In genomic region chr17:3695129-3695722, GRCh38 we compare ENCODE assay signal across 8 cellular contexts. TPM values are rescaled to one million over a fixed set of nuclear protein-coding genes. Genes with fewer than 3 reads are reported as not detected.
DNase-seq lines count a peak whose midpoint lies in the region; ATAC-seq, FAIRE-seq and TF ChIP-seq lines count a peak whose summit lies in the region.

No MANE protein-coding gene starts in this region.

- POLR2A ChIA-PET in H1 (lab: Charles Lee; ENCODE audit: partially characterized antibody): interaction anchor here (1.0 to 3.1 kb wide), 7 partner anchors 12 to 448 kb away, joined by 3 to 13 read pairs (median 6); partner anchors contain the start of genes CYB5D2, EMC6, HASPIN and TAX1BP3

- H3K4me3 ChIP-seq in DND-41 (ENCODE audit: low read depth in 1 of 2, low read length in 2 of 2): peak overlapping the region; percentile 32 to 63; a peak in 3 of 4 replicates
- peak overlapping the region; percentile 44 for H3K4me3 ChIP-seq in NB4 (ENCODE audit: low read depth, low read length)
- peak overlapping the region; percentile 47 to 70 (median 61) for H3K4me3 ChIP-seq in H1 (ENCODE audit: extremely low read depth in 1 of 4, insufficient read depth in 2 of 4, low read depth in 3 of 4, low read length in 4 of 4)

- H3K27me3 ChIP-seq in DND-41 (ENCODE audit: insufficient read depth, low read length, poor library complexity): peaks cover 8% of the 10 kb centered on the region
- peaks cover 0 to 22% (median 13%) of the 10 kb centered on the region in 4 experiments; a peak in 6 of 7 replicates for H3K27me3 ChIP-seq in H1 (replicated peaks in 1 of 4; ENCODE audit: control insufficient read depth in 3 of 4, extremely low read depth in 1 of 4, insufficient read depth in 3 of 4, low read length in 3 of 4)

- H3K36me3 Mint-ChIP-seq in nephron progenitor cell (ENCODE audit: low read depth): no peaks in the 10 kb centered on the region

- H3K9me3 Mint-ChIP-seq in nephron progenitor cell: peaks cover 21% of the 10 kb centered on the region

- H3K9me3 ChIP-seq in DND-41 (ENCODE audit: insufficient read depth, low read length, severe bottlenecking) (peaks cover 3% of the 10 kb centered on the region), H1 (ENCODE audit: insufficient read depth in 2 of 2, low read depth in 1 of 2, low read length in 1 of 2) (no peaks in the 10 kb centered on the region)

- CTCF ChIA-PET in H1 (lab: Charles Lee; ENCODE audit: partially characterized antibody): interaction anchor here (0.7 to 3.0 kb wide), 8 partner anchors 12 to 346 kb away, joined by 3 to 20 read pairs (median 4); partner anchors contain the start of gene HASPIN

- H3K23ac ChIP-seq in H1 (ENCODE audit: insufficient read length): no peak overlapping the region

- no peak for TF ChIP-seq EP300 in H1 (IDR thresholded peaks at IDR 0.05; ENCODE audit: borderline replicate concordance in 1 of 2, low read depth in 2 of 2, low read length in 2 of 2)

- H3K4me1 Mint-ChIP-seq in nephron progenitor cell: peaks cover 12% of the 10 kb centered on the region

- ATAC-seq in DND-41 (ENCODE audit: insufficient read depth, low read depth) (peak; percentile 32), GM21447 (IDR thresholded peaks at IDR 0.05; ENCODE audit: unreplicated experiment) (no peak), GM19395 (IDR thresholded peaks at IDR 0.05; ENCODE audit: unreplicated experiment) (no peak)

- H2BK20ac ChIP-seq in H1 (ENCODE audit: low read length): no peak overlapping the region

- FAIRE-seq in H1 (lab: Jason Lieb, UNC): no peak

- no peak overlapping the region for H2BK120ac ChIP-seq in H1 (replicated peaks; ENCODE audit: low read depth, low read length)

- DNase-seq in DND-41 (no peak), NB4 (ENCODE audit: low read depth) (no peak), H1 (ENCODE audit: low read depth in 1 of 2, low spot score in 2 of 2) (peak in 1 of 2 experiments; percentile 58), nephron progenitor cell (no peak), cerebellar nuclear complex (lab: John Stamatoyannopoulos, UW) (no peak), NCI-H1105 treated with DMSO at 0.1 percent for 48 hours (lab: John Stamatoyannopoulos, UW) (no peak)

- no peak overlapping the region for H4K91ac ChIP-seq in H1 (replicated peaks; ENCODE audit: insufficient read length, low read length)

- H3K14ac ChIP-seq in H1 (ENCODE audit: insufficient read length): no peak overlapping the region

- H4K8ac ChIP-seq in H1 (ENCODE audit: extremely low read depth, insufficient read depth, low read length): no peak overlapping the region

- H3K9ac ChIP-seq in DND-41 (ENCODE audit: low read depth, low read length) (peak overlapping the region; percentile 54), H1 (replicated peaks in 1 of 4; ENCODE audit: extremely low read depth in 1 of 4, low read depth in 3 of 4, low read length in 3 of 4) (no peak overlapping the region)

- H3K56ac ChIP-seq in H1 (replicated peaks; ENCODE audit: insufficient read length, low read depth, low read length): no peak overlapping the region

- H2BK15ac ChIP-seq in H1 (ENCODE audit: low read length): no peak overlapping the region

- H3K79me2 ChIP-seq in DND-41 (ENCODE audit: insufficient read depth, low read length) (no peaks in the 10 kb centered on the region), H1 (ENCODE audit: control insufficient read depth in 1 of 2, insufficient read depth in 2 of 2, low read length in 2 of 2) (no peaks in the 10 kb centered on the region)

- TF ChIP-seq CTCF in DND-41 (IDR thresholded peaks at IDR 0.05; ENCODE audit: borderline replicate concordance, extremely low read depth, low read length, poor library complexity, severe bottlenecking) (no peak), NB4 (IDR thresholded peaks at IDR 0.05; ENCODE audit: low read depth, low read length) (no peak), H1 (IDR thresholded peaks at IDR 0.05; ENCODE audit: control extremely low read depth in 1 of 3, insufficient read depth in 1 of 3, low read depth in 1 of 3, low read length in 3 of 3) (no peak), nephron progenitor cell (IDR thresholded peaks at IDR 0.05) (no peak)

- H2AFZ ChIP-seq in DND-41 (ENCODE audit: low read depth, low read length): peak overlapping the region; percentile 71
- no peak overlapping the region; the same call in 1 of the 2 replicates for H2AFZ ChIP-seq in H1 (ENCODE audit: low read length)

- no peaks in the 10 kb centered on the region for H3K79me1 ChIP-seq in H1 (ENCODE audit: low read depth, low read length)

- peak overlapping the region; percentile 67 for H3K4me3 Mint-ChIP-seq in nephron progenitor cell

- TF ChIP-seq POLR2A in NB4 (IDR thresholded peaks at IDR 0.05; ENCODE audit: extremely low read depth, insufficient read length): no peak
- no peak for TF ChIP-seq POLR2A in H1 (IDR thresholded peaks at IDR 0.05; ENCODE audit: control extremely low read depth in 1 of 2, low read depth in 2 of 2, low read length in 2 of 2)

- TF ChIP-seq RAD21 in H1 (IDR thresholded peaks at IDR 0.05 in 1 of 2, conservative IDR thresholded peaks at IDR 0.05 in 1 of 2; ENCODE audit: low read depth in 2 of 2, low read length in 2 of 2): no peak

- 23% methylated on average over 14 of the region's 17 CpGs; no CpG with 5 or more reads in 1 of the 2 experiments for WGBS in H1 (ENCODE audit: extremely low coverage in 1 of 2, insufficient coverage in 1 of 2, insufficient read length in 1 of 2, insufficient replicate concordance in 2 of 2, low coverage in 1 of 2, low lambda C conversion rate in 2 of 2, missing lambda C conversion rate in 1 of 2), 2 experiments

- no peak overlapping the region for H3K27ac ChIP-seq in DND-41 (ENCODE audit: low read length)
- no peak overlapping the region for H3K27ac ChIP-seq in H1 (ENCODE audit: low read depth, low read length)

- peaks cover 9% of the 10 kb centered on the region; the same call in 1 of the 2 replicates for H3K23me2 ChIP-seq in H1 (ENCODE audit: low read depth, low read length)

- H4K5ac ChIP-seq in H1 (ENCODE audit: insufficient read length, low read depth, low read length): no peak overlapping the region

- H3K27me3 Mint-ChIP-seq in nephron progenitor cell (ENCODE audit: low read depth, poor library complexity): peaks cover 72% of the 10 kb centered on the region

- H3K4me1 ChIP-seq in DND-41 (ENCODE audit: insufficient read depth, low read length): peaks cover 23% of the 10 kb centered on the region
- peaks cover 0 to 14% (median 8%) of the 10 kb centered on the region in 4 experiments; a peak in 5 of 7 replicates for H3K4me1 ChIP-seq in H1 (replicated peaks in 1 of 4; ENCODE audit: control insufficient read depth in 3 of 4, insufficient read depth in 4 of 4, low read length in 3 of 4)

- no peak overlapping the region for H3K27ac Mint-ChIP-seq in nephron progenitor cell

- H2BK5ac ChIP-seq in H1 (ENCODE audit: low read depth, low read length): no peak overlapping the region

- H3K4ac ChIP-seq in H1 (replicated peaks; ENCODE audit: insufficient read length, low read depth, low read length): no peak overlapping the region

- no peaks in the 10 kb centered on the region; the same call in 1 of the 2 replicates for H3K36me3 ChIP-seq in DND-41 (ENCODE audit: insufficient read depth, low read length)
- no peaks in the 10 kb centered on the region for H3K36me3 ChIP-seq in H1 (ENCODE audit: control insufficient read depth in 2 of 4, insufficient read depth in 4 of 4, low read length in 3 of 4)

- H4K20me1 ChIP-seq in DND-41 (ENCODE audit: insufficient read depth, low read length) (no peaks in the 10 kb centered on the region), H1 (replicated peaks in 1 of 2; ENCODE audit: control insufficient read depth in 1 of 2, insufficient read depth in 2 of 2, low read length in 2 of 2) (peaks cover 0 to 5% of the 10 kb centered on the region in 2 experiments)

- H2AK5ac ChIP-seq in H1 (ENCODE audit: low read depth, low read length): no peak overlapping the region

- H3K4me2 ChIP-seq in DND-41 (ENCODE audit: insufficient read depth, low read length) (peak overlapping the region; percentile 96), H1 (ENCODE audit: insufficient read depth in 1 of 2, low read depth in 2 of 2, low read length in 2 of 2) (peak overlapping the region; percentile 86 to 96)

- no peak overlapping the region; the same call in 1 of the 2 replicates for H2BK12ac ChIP-seq in H1 (ENCODE audit: low read depth, low read length)

- H3K18ac ChIP-seq in H1 (ENCODE audit: extremely low read depth, low read length): peak overlapping the region; percentile 71; the same call in 1 of the 2 replicates

RNA-seq across cellular contexts. Expression of gene P2RX5, which starts 0.7 kb away (rescaled TPM):
- total RNA-seq in H1 (2021; fragmentation: NEBNext Ultra II Directional; extraction: Animal tissue kit (Norgen Biotek cat#: 25700)): 15.5 and 15.6 TPM in 2 replicates
- 12.0 and 14.2 TPM in 2 replicates for polyA plus RNA-seq in H1 (2011; rRNA removed)
- polyA plus RNA-seq in H1 (2011; cell fraction: cytosol; rRNA removed): 11.7 TPM
- polyA plus RNA-seq in H1 (2011; cell fraction: nucleus; rRNA removed): 16.5 TPM
- 12.6 to 18.3 TPM (median 15.5 TPM) in 4 replicates for polyA plus RNA-seq in H1 (2012, experiment 1 of 2)
- 17.0 TPM for polyA plus RNA-seq in H1 (2012, experiment 2 of 2)
- 9.6 TPM for polyA plus RNA-seq in H1 (2013, experiment 1 of 2)
- polyA plus RNA-seq in H1 (2013, experiment 2 of 2): 10.6 TPM
- polyA minus RNA-seq in H1 (2011; rRNA and poly(A)+ RNA removed): 11.4 and 14.2 TPM in 2 replicates
- polyA minus RNA-seq in H1 (2011; cell fraction: cytosol; rRNA and poly(A)+ RNA removed): 6.0 TPM
- 6.3 TPM for polyA minus RNA-seq in H1 (2011; cell fraction: nucleus; rRNA and poly(A)+ RNA removed)

RNA-seq across cellular contexts. Expression of gene EMC6, which starts 26.6 kb away (rescaled TPM):
- total RNA-seq in H1 (2021; fragmentation: NEBNext Ultra II Directional; extraction: Animal tissue kit (Norgen Biotek cat#: 25700)): 81.5 and 86.5 TPM in 2 replicates
- 193 and 201 TPM in 2 replicates for polyA plus RNA-seq in H1 (2011; rRNA removed)
- polyA plus RNA-seq in H1 (2011; cell fraction: cytosol; rRNA removed): 142 TPM
- polyA plus RNA-seq in H1 (2011; cell fraction: nucleus; rRNA removed): 66.9 TPM
- polyA plus RNA-seq in H1 (2012, experiment 1 of 2): 63.1 to 87.1 TPM (median 69.6 TPM) in 4 replicates
- 188 TPM for polyA plus RNA-seq in H1 (2012, experiment 2 of 2)
- 195 TPM for polyA plus RNA-seq in H1 (2013, experiment 1 of 2)
- polyA plus RNA-seq in H1 (2013, experiment 2 of 2): 204 TPM
- polyA minus RNA-seq in H1 (2011; rRNA and poly(A)+ RNA removed): 7.8 and 11.7 TPM in 2 replicates
- polyA minus RNA-seq in H1 (2011; cell fraction: cytosol; rRNA and poly(A)+ RNA removed): 45.8 TPM
- 29.2 TPM for polyA minus RNA-seq in H1 (2011; cell fraction: nucleus; rRNA and poly(A)+ RNA removed)

RNA-seq across cellular contexts. Expression of gene TAX1BP3, which starts 26.8 kb away (rescaled TPM):
- 81.8 and 83.5 TPM in 2 replicates for total RNA-seq in H1 (2021; fragmentation: NEBNext Ultra II Directional; extraction: Animal tissue kit (Norgen Biotek cat#: 25700))
- 65.3 and 87.8 TPM in 2 replicates for polyA plus RNA-seq in H1 (2011; rRNA removed)
- polyA plus RNA-seq in H1 (2011; cell fraction: cytosol; rRNA removed): 57.7 TPM
- 65.3 TPM for polyA plus RNA-seq in H1 (2011; cell fraction: nucleus; rRNA removed)
- 52.0 to 62.8 TPM (median 59.9 TPM) in 4 replicates for polyA plus RNA-seq in H1 (2012, experiment 1 of 2)
- 59.4 TPM for polyA plus RNA-seq in H1 (2012, experiment 2 of 2)
- polyA plus RNA-seq in H1 (2013, experiment 1 of 2): 43.5 TPM
- 41.3 TPM for polyA plus RNA-seq in H1 (2013, experiment 2 of 2)
- polyA minus RNA-seq in H1 (2011; rRNA and poly(A)+ RNA removed): 24.4 and 26.0 TPM in 2 replicates
- 40.2 TPM for polyA minus RNA-seq in H1 (2011; cell fraction: cytosol; rRNA and poly(A)+ RNA removed)
- 31.9 TPM for polyA minus RNA-seq in H1 (2011; cell fraction: nucleus; rRNA and poly(A)+ RNA removed)

RNA-seq across cellular contexts. Expression of gene HASPIN, which starts 28.5 kb away (rescaled TPM):
- total RNA-seq in H1 (2021; fragmentation: NEBNext Ultra II Directional; extraction: Animal tissue kit (Norgen Biotek cat#: 25700)): 29.4 and 29.5 TPM in 2 replicates
- polyA plus RNA-seq in H1 (2011; rRNA removed): 7.8 and 12.0 TPM in 2 replicates
- polyA plus RNA-seq in H1 (2011; cell fraction: cytosol; rRNA removed): 10.7 TPM
- polyA plus RNA-seq in H1 (2011; cell fraction: nucleus; rRNA removed): 9.1 TPM
- polyA plus RNA-seq in H1 (2012, experiment 1 of 2): 13.2 to 14.6 TPM (median 13.7 TPM) in 4 replicates
- polyA plus RNA-seq in H1 (2012, experiment 2 of 2): 12.1 TPM
- polyA plus RNA-seq in H1 (2013, experiment 1 of 2): 15.4 TPM
- 15.4 TPM for polyA plus RNA-seq in H1 (2013, experiment 2 of 2)
- polyA minus RNA-seq in H1 (2011; rRNA and poly(A)+ RNA removed): 22.0 and 22.5 TPM in 2 replicates
- 20.5 TPM for polyA minus RNA-seq in H1 (2011; cell fraction: cytosol; rRNA and poly(A)+ RNA removed)
- 18.7 TPM for polyA minus RNA-seq in H1 (2011; cell fraction: nucleus; rRNA and poly(A)+ RNA removed)

RNA-seq across cellular contexts. Expression of gene CTNS, which starts 58.7 kb away (rescaled TPM):
- total RNA-seq in H1 (2021; fragmentation: NEBNext Ultra II Directional; extraction: Animal tissue kit (Norgen Biotek cat#: 25700)): 12.9 and 16.4 TPM in 2 replicates
- 11.6 and 13.1 TPM in 2 replicates for polyA plus RNA-seq in H1 (2011; rRNA removed)
- polyA plus RNA-seq in H1 (2011; cell fraction: cytosol; rRNA removed): 11.9 TPM
- 22.3 TPM for polyA plus RNA-seq in H1 (2011; cell fraction: nucleus; rRNA removed)
- polyA plus RNA-seq in H1 (2012, experiment 1 of 2): 13.0 to 16.4 TPM (median 15.1 TPM) in 4 replicates
- polyA plus RNA-seq in H1 (2012, experiment 2 of 2): 19.1 TPM
- 22.0 TPM for polyA plus RNA-seq in H1 (2013, experiment 1 of 2)
- polyA plus RNA-seq in H1 (2013, experiment 2 of 2): 21.1 TPM
- polyA minus RNA-seq in H1 (2011; rRNA and poly(A)+ RNA removed): 12.1 and 12.4 TPM in 2 replicates
- polyA minus RNA-seq in H1 (2011; cell fraction: cytosol; rRNA and poly(A)+ RNA removed): 6.5 TPM
- 13.1 TPM for polyA minus RNA-seq in H1 (2011; cell fraction: nucleus; rRNA and poly(A)+ RNA removed)
